17 cellular contexts compared by ENCODE assay signal in the genomic region with DNA sequence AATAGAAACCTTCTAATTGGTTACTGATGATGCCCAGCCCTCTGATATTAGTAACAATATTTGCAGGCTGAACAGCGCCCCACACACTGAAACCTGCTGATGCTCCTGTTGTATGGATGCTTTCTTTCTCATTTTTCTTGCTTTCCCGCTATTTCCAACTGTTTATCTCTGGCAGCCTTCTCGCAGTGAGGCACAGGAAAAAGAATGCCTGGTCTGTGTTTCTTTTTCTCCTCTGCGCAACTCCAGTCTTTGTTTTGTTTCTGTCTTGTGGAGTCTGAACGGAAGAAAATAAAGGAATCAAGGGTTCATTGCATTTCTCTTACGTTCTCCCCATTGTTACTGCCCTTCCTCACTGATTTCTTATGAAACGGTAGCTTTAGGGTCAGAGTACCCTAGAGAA.
DNase-seq lines count a peak whose midpoint lies in the region; ATAC-seq, FAIRE-seq and TF ChIP-seq lines count a peak whose summit lies in the region.
"Had no signal": no experiment of that assay in that cellular context is flagged by ENCODE, and none has a peak within 500 bp of the region (broad histone marks: within the 10 kb centered on the region; RNA-seq: fewer than 3 reads in every experiment).

No MANE protein-coding gene starts in this region.

- TF ChIP-seq EP300 in K562 (IDR thresholded peaks at IDR 0.05; ENCODE audit: low read length) (no peak), gastroesophageal sphincter (IDR thresholded peaks at IDR 0.05) (no peak)

- no peaks in the 10 kb centered on the region for H3F3A ChIP-seq in neural progenitor cell (ENCODE audit: low read depth)

- ATAC-seq in K562 (no peak), gastroesophageal sphincter (no peak)
- ATAC-seq in natural killer cell treated with Interleukin-12 subunit alpha and Interleukin-12 subunit beta and Interleukin-15 and Interleukin-18, amount 100 ng/mL, for 72 hours = no peak
- ATAC-seq: A549 had no signal

- WGBS in H9 (ENCODE audit: extremely low coverage, insufficient read length, low lambda C conversion rate) = no CpG with 5 or more reads among the region's 7 CpGs
- WGBS in K562 (ENCODE audit: insufficient coverage, low coverage, missing lambda C conversion rate) = 11% methylated on average over 4 of the region's 7 CpGs
- 66 to 71% methylated on average over 5 to 7 of the region's 7 CpGs for WGBS in gastroesophageal sphincter (ENCODE audit: low coverage in 1 of 2), 2 donors

- no peak overlapping the region for H3T11ph ChIP-seq in H9 (ENCODE audit: low read length)

- H3K36me3 Mint-ChIP-seq in H9 (ENCODE audit: insufficient read depth in 1 of 3, low read depth in 3 of 3) (peaks cover 6 to 12% (median 6%) of the 10 kb centered on the region in 3 experiments; a peak in 6 of 7 replicates), neural progenitor cell (peaks cover 11% of the 10 kb centered on the region)
- peaks cover 9% of the 10 kb centered on the region for H3K36me3 Mint-ChIP-seq in natural killer cell treated with Interleukin-12 subunit alpha and Interleukin-12 subunit beta and Interleukin-15 and Interleukin-18, amount 100 ng/mL, for 72 hours

- H3K56ac ChIP-seq in H9 (ENCODE audit: insufficient read length, low read depth, low read length) = no peak overlapping the region

- DNase-seq in H9 = no peak
- DNase-seq in K562 (ENCODE audit: extremely low read depth in 1 of 4, low spot score in 3 of 4) = no peak
- DNase-seq in fibroblast of the aortic adventitia (ENCODE audit: low read depth) = no peak
- no peak for DNase-seq in neural progenitor cell (ENCODE audit: low spot score)
- DNase-seq in natural killer cell treated with Interleukin-12 subunit alpha and Interleukin-12 subunit beta and Interleukin-15 and Interleukin-18, amount 100 ng/mL, for 72 hours (ENCODE audit: low spot score) = no peak
- no peak for DNase-seq in SK-N-DZ (ENCODE audit: low spot score)
- no peak for DNase-seq in cerebellar nuclear complex (lab: John Stamatoyannopoulos, UW)
- DNase-seq: COR-L47, DMS53, Kasumi-1, NCI-H1930, NCI-H2171 treated with DMSO at 0.1 percent for 48 hours, NCI-H774 had no signal

- H3K4me3 ChIP-seq in K562 (no peak overlapping the region), fibroblast of the aortic adventitia (ENCODE audit: low read depth, low read length) (peak overlapping the region; percentile 49), neural progenitor cell (no peak overlapping the region), gastroesophageal sphincter (no peak overlapping the region)
- H3K4me3 ChIP-seq: A549, HAP-1 had no signal

- no peaks in the 10 kb centered on the region for H3K79me2 ChIP-seq in H9 (ENCODE audit: insufficient read depth, low read length)
- no peaks in the 10 kb centered on the region for H3K79me2 ChIP-seq in K562 (ENCODE audit: control insufficient read depth, insufficient read depth, low read length)
- H3K79me2 ChIP-seq in neural progenitor cell (ENCODE audit: low read depth) = no peaks in the 10 kb centered on the region

- H4K8ac ChIP-seq in H9 (replicated peaks; ENCODE audit: insufficient read length, low read depth, low read length) = no peak overlapping the region

- H3K36me3 ChIP-seq in K562 (ENCODE audit: control insufficient read depth, insufficient read depth, low read length) (no peaks in the 10 kb centered on the region), neural progenitor cell (no peaks in the 10 kb centered on the region), gastroesophageal sphincter (no peaks in the 10 kb centered on the region)
- H3K36me3 ChIP-seq: HAP-1 had no signal

- no peak overlapping the region for H3K4me2 ChIP-seq in H9 (ENCODE audit: insufficient read depth, insufficient read length, low read length)
- no peak overlapping the region for H3K4me2 ChIP-seq in K562 (ENCODE audit: insufficient read depth, low read length)
- H3K4me2 ChIP-seq in neural progenitor cell = no peak overlapping the region
- H3K4me2 ChIP-seq: A549 had no signal

- no peaks in the 10 kb centered on the region for H3K9me1 ChIP-seq in K562 (ENCODE audit: control insufficient read depth, insufficient read depth, low read length)

- H3K4me1 Mint-ChIP-seq in H9 = no peaks in the 10 kb centered on the region
- peaks cover 9% of the 10 kb centered on the region for H3K4me1 Mint-ChIP-seq in neural progenitor cell
- H3K4me1 Mint-ChIP-seq in natural killer cell treated with Interleukin-12 subunit alpha and Interleukin-12 subunit beta and Interleukin-15 and Interleukin-18, amount 100 ng/mL, for 72 hours (ENCODE audit: low read depth in 2 of 2) = no peaks in the 10 kb centered on the region

- intact Hi-C loops in K562 (cut with micrococcal nuclease) = no loop called here

- peak overlapping the region; percentile 40 for H2AFZ ChIP-seq in H9 (ENCODE audit: low read length)
- 0 out of 2 replicates have a peak overlapping the region, but pooled peaks have one; percentile 33 for H2AFZ ChIP-seq in K562 (ENCODE audit: low read depth, low read length)
- peak overlapping the region; percentile 86 for H2AFZ ChIP-seq in neural progenitor cell (replicated peaks)

- H3K27ac Mint-ChIP-seq in H9 = no peak overlapping the region
- peak overlapping the region; percentile 68 for H3K27ac Mint-ChIP-seq in neural progenitor cell
- no peak overlapping the region for H3K27ac Mint-ChIP-seq in natural killer cell treated with Interleukin-12 subunit alpha and Interleukin-12 subunit beta and Interleukin-15 and Interleukin-18, amount 100 ng/mL, for 72 hours

- no peak overlapping the region for H3K4me3 Mint-ChIP-seq in H9
- H3K4me3 Mint-ChIP-seq in neural progenitor cell = no peak overlapping the region
- H3K4me3 Mint-ChIP-seq in natural killer cell treated with Interleukin-12 subunit alpha and Interleukin-12 subunit beta and Interleukin-15 and Interleukin-18, amount 100 ng/mL, for 72 hours = no peak overlapping the region

- H2BK15ac ChIP-seq in H9 (ENCODE audit: low read depth, low read length) = no peak overlapping the region

- no peak overlapping the region for H3K18ac ChIP-seq in H9 (ENCODE audit: insufficient read length, low read depth, low read length)

- H2AK5ac ChIP-seq in H9 (ENCODE audit: insufficient read length, low read length) = no peak overlapping the region

- H2BK120ac ChIP-seq in H9 (ENCODE audit: low read depth, low read length, poor library complexity, severe bottlenecking) = no peak overlapping the region

- no peaks in the 10 kb centered on the region for H3K79me1 ChIP-seq in H9 (ENCODE audit: insufficient read depth, low read depth, low read length, poor library complexity, severe bottlenecking)

- TF ChIP-seq POLR2A in K562 (conservative IDR thresholded peaks at IDR 0.05) = no peak
- no peak for TF ChIP-seq POLR2A in gastroesophageal sphincter (IDR thresholded peaks at IDR 0.05)

- no peak overlapping the region for H3K23ac ChIP-seq in H9 (ENCODE audit: insufficient read length, low read depth, low read length)

- FAIRE-seq in K562 (lab: Jason Lieb, UNC) = no peak
- FAIRE-seq: A549 had no signal

- H3K23me2 ChIP-seq in H9 (ENCODE audit: insufficient read length, low read depth, low read length, poor library complexity, severe bottlenecking) = no peaks in the 10 kb centered on the region

- TF ChIP-seq CTCF in H9 (conservative IDR thresholded peaks at IDR 0.05) (no peak), K562 (IDR thresholded peaks at IDR 0.05 in 2 of 3, conservative IDR thresholded peaks at IDR 0.05 in 1 of 3; ENCODE audit: insufficient read depth in 2 of 3, low read depth in 1 of 3, low read length in 3 of 3) (no peak), fibroblast of the aortic adventitia (IDR thresholded peaks at IDR 0.05; ENCODE audit: insufficient read depth, low read length) (peak; percentile 3), neural progenitor cell (IDR thresholded peaks at IDR 0.05) (no peak), gastroesophageal sphincter (IDR thresholded peaks at IDR 0.05) (no peak)

- H3K4ac ChIP-seq in H9 (ENCODE audit: low read depth, low read length) = no peak overlapping the region

- H3K9me3 ChIP-seq in H9 (ENCODE audit: control insufficient read depth, low read depth, low read length) = no peaks in the 10 kb centered on the region
- no peaks in the 10 kb centered on the region for H3K9me3 ChIP-seq in K562 (replicated peaks; ENCODE audit: control insufficient read depth, insufficient read depth, low read depth, low read length)
- no peaks in the 10 kb centered on the region for H3K9me3 ChIP-seq in neural progenitor cell (ENCODE audit: low read depth)
- peaks cover 0 to 6% (median 0%) of the 10 kb centered on the region in 3 donors for H3K9me3 ChIP-seq in gastroesophageal sphincter
- H3K9me3 ChIP-seq: A549, HAP-1 had no signal

- no peak overlapping the region for H2BK5ac ChIP-seq in H9 (ENCODE audit: insufficient read length, low read length)

- H4K91ac ChIP-seq in H9 (ENCODE audit: insufficient read length, low read depth, low read length) = no peak overlapping the region

- H3K4me1 ChIP-seq in H9 (ENCODE audit: insufficient read depth, low read length) = no peaks in the 10 kb centered on the region
- H3K4me1 ChIP-seq in K562 (replicated peaks in 1 of 2; ENCODE audit: control insufficient read depth in 2 of 2, insufficient read depth in 2 of 2, low read length in 2 of 2) = no peaks in the 10 kb centered on the region
- H3K4me1 ChIP-seq in neural progenitor cell = peaks cover 10% of the 10 kb centered on the region
- H3K4me1 ChIP-seq in gastroesophageal sphincter = no peaks in the 10 kb centered on the region
- H3K4me1 ChIP-seq: A549, HAP-1 had no signal

- H2BK20ac ChIP-seq in H9 (ENCODE audit: low read depth, low read length, poor library complexity, severe bottlenecking) = no peak overlapping the region

- POLR2A ChIA-PET in K562 (lab: Yijun Ruan, JAX) = no interaction called here

- no peaks in the 10 kb centered on the region for H4K20me1 ChIP-seq in H9 (ENCODE audit: control insufficient read depth, insufficient read depth, insufficient read length)
- H4K20me1 ChIP-seq in K562 (replicated peaks; ENCODE audit: control insufficient read depth, insufficient read depth, low read length) = no peaks in the 10 kb centered on the region
- no peaks in the 10 kb centered on the region for H4K20me1 ChIP-seq in neural progenitor cell (ENCODE audit: low read depth)

- no peak overlapping the region for H3K14ac ChIP-seq in H9 (ENCODE audit: insufficient read depth, low read length)

- in situ Hi-C loops in K562 (cut with MboI) = no loop called here

- no peak overlapping the region for H3K9ac ChIP-seq in H9 (ENCODE audit: extremely low read depth, insufficient read length, low read length)
- no peak overlapping the region for H3K9ac ChIP-seq in K562 (ENCODE audit: insufficient read depth in 1 of 2, low read depth in 2 of 2, low read length in 2 of 2)
- no peak overlapping the region for H3K9ac ChIP-seq in neural progenitor cell

- H2BK12ac ChIP-seq in H9 (ENCODE audit: insufficient read length, low read depth, low read length) = no peak overlapping the region

- no peak for TF ChIP-seq RAD21 in K562 (CRISPR knock-in tag; conservative IDR thresholded peaks at IDR 0.05 in 1 of 2, IDR thresholded peaks at IDR 0.05 in 1 of 2)

- no TSS peak for BruUV-seq in K562 (replicated peaks; lab: Mats Ljungman, UMichigan)

- no peak overlapping the region for H4K5ac ChIP-seq in H9 (ENCODE audit: insufficient read length, low read depth, low read length)

- no peak overlapping the region for H3K27ac ChIP-seq in H9 (ENCODE audit: insufficient read length, low read depth, low read length)
- no peak overlapping the region for H3K27ac ChIP-seq in K562 (ENCODE audit: extremely low read depth, low read depth, low read length)
- no peak overlapping the region for H3K27ac ChIP-seq in neural progenitor cell
- H3K27ac ChIP-seq in gastroesophageal sphincter = no peak overlapping the region
- H3K27ac ChIP-seq: A549, C4-2B had no signal

- H3K9me3 Mint-ChIP-seq in H9 = peaks cover 12 to 17% of the 10 kb centered on the region in 2 experiments; a peak in 4 of 5 replicates
- H3K9me3 Mint-ChIP-seq in neural progenitor cell = peaks cover 23% of the 10 kb centered on the region
- peaks cover 16% of the 10 kb centered on the region for H3K9me3 Mint-ChIP-seq in natural killer cell treated with Interleukin-12 subunit alpha and Interleukin-12 subunit beta and Interleukin-15 and Interleukin-18, amount 100 ng/mL, for 72 hours

- CTCF ChIA-PET in K562 (lab: Yijun Ruan, JAX; ENCODE audit: low intra/inter-chr PET ratio) = no interaction called here

- H3K27me3 ChIP-seq in H9 (ENCODE audit: insufficient read depth, low read length) (no peaks in the 10 kb centered on the region), K562 (ENCODE audit: control insufficient read depth in 2 of 2, insufficient read depth in 2 of 2, low read length in 2 of 2) (no peaks in the 10 kb centered on the region), neural progenitor cell (no peaks in the 10 kb centered on the region), gastroesophageal sphincter (no peaks in the 10 kb centered on the region)

- no peaks in the 10 kb centered on the region for H3K27me3 Mint-ChIP-seq in H9 (ENCODE audit: low read depth)
- H3K27me3 Mint-ChIP-seq in neural progenitor cell (ENCODE audit: insufficient read depth, low read depth) = no peaks in the 10 kb centered on the region
- no peaks in the 10 kb centered on the region for H3K27me3 Mint-ChIP-seq in natural killer cell treated with Interleukin-12 subunit alpha and Interleukin-12 subunit beta and Interleukin-15 and Interleukin-18, amount 100 ng/mL, for 72 hours

Comparison
In these comparisons a context has a peak if more than half of its experiments do, and no peak if none do; other contexts are left out.
1. H2AFZ ChIP-seq: peak in every context shown above with its lines; median percentile 86 in neural progenitor cell; 40 in H9; 33 in K562.